9 cellular contexts compared by ENCODE assay signal in genomic region chr4:101200561-101200960, GRCh38.
A peak's percentile ranks its signal among the peaks of the same experiment; 100 is the strongest.
DNase-seq lines count a peak whose midpoint lies in the region; ATAC-seq and TF ChIP-seq lines count a peak whose summit lies in the region.
"Had no signal": no experiment of that assay in that cellular context is flagged by ENCODE, and none has a peak within 500 bp of the region (broad histone marks: within the 10 kb centered on the region; RNA-seq: fewer than 3 reads in every experiment).

No MANE protein-coding gene starts in this region.

- TF ChIP-seq CTCF in fibroblast of the aortic adventitia (IDR thresholded peaks at IDR 0.05; ENCODE audit: insufficient read depth, low read length): no peak

- H3K9ac ChIP-seq in skeletal muscle satellite cell (ENCODE audit: low read depth, low read length): peak overlapping the region; percentile 53

- no peaks in the 10 kb centered on the region for H3K9me3 ChIP-seq in skeletal muscle satellite cell (replicated peaks; ENCODE audit: low read length)

- H3K36me3 ChIP-seq in skeletal muscle satellite cell (ENCODE audit: insufficient read depth, low read length): no peaks in the 10 kb centered on the region

- DNase-seq in SK-MEL-5 (ENCODE audit: low read depth, low spot score): peak; percentile 43
- DNase-seq in fibroblast of the aortic adventitia (ENCODE audit: low read depth): peak; percentile 96
- DNase-seq in C1 segment of cervical spinal cord (lab: John Stamatoyannopoulos, UW): no peak
- no peak for DNase-seq in activated CD4-positive, CD25-positive, alpha-beta regulatory T cell treated with anti-CD3 and anti-CD28 coated beads, Interleukin-2, amount 50 U/mL, for 72 hours
- DNase-seq in middle frontal gyrus (ENCODE audit: extremely low spot score, low spot score): no peak
- DNase-seq in posterior vena cava (ENCODE audit: low spot score): no peak
- DNase-seq: KG1 had no signal

- no peak overlapping the region for H3K4me3 ChIP-seq in fibroblast of the aortic adventitia (ENCODE audit: low read depth, low read length)
- peak overlapping the region; percentile 25 for H3K4me3 ChIP-seq in skeletal muscle satellite cell (ENCODE audit: low read length)

- H3K4me1 ChIP-seq in skeletal muscle satellite cell (ENCODE audit: control insufficient read depth, insufficient read depth, low read length): peaks cover 23% of the 10 kb centered on the region

- no peaks in the 10 kb centered on the region for H3K27me3 ChIP-seq in skeletal muscle satellite cell (ENCODE audit: control insufficient read depth, insufficient read depth, low read length)

- in situ Hi-C loops in SK-MEL-5 (cut with HindIII; ENCODE audit: low pct_unique_long_range_greater_than_20kb, low sequenced_read_pairs): no loop called here

- peak; percentile 48 for ATAC-seq in GM18909 (IDR thresholded peaks at IDR 0.05; ENCODE audit: poor library complexity, unreplicated experiment)

- intact Hi-C loops in posterior vena cava (cut with DNase I): no loop called here

- peak overlapping the region; percentile 72 for H3K4me2 ChIP-seq in skeletal muscle satellite cell (ENCODE audit: low read length)

Comparison
In these comparisons a context has a peak if more than half of its experiments do, and no peak if none do; other contexts are left out.
1. DNase-seq: peak in SK-MEL-5 (single experiment) and fibroblast of the aortic adventitia (single experiment); none in C1 segment of cervical spinal cord (0 of 14), activated CD4-positive, CD25-positive, alpha-beta regulatory T cell treated with anti-CD3 and anti-CD28 coated beads, Interleukin-2, amount 50 U/mL, for 72 hours (single experiment), middle frontal gyrus (single experiment) and posterior vena cava (single experiment).